ENCODE assay signal across 1 cellular context in genomic region chr19:17406887-17407196, GRCh38.
TF ChIP-seq lines count a peak whose summit lies in the region.

No MANE protein-coding gene starts in this region.

TF ChIP-seq in H1, 55 proteins besides CTCF, POLR2A, EP300 and RAD21:
- TF ChIP-seq NRF1 (IDR thresholded peaks at IDR 0.05; ENCODE audit: low read depth, low read length) (no peak), GABPA (IDR thresholded peaks at IDR 0.05; ENCODE audit: borderline replicate concordance, insufficient read depth, low read length) (no peak), ATF2 (IDR thresholded peaks at IDR 0.05; ENCODE audit: low read length) (no peak), JUND (IDR thresholded peaks at IDR 0.05; ENCODE audit: low read length) (no peak), BCL11A (IDR thresholded peaks at IDR 0.05; ENCODE audit: low read depth in 2 of 2, low read length in 2 of 2) (no peak), HDAC6 (IDR thresholded peaks at IDR 0.05; ENCODE audit: low read depth, low read length) (no peak), MAFK (IDR thresholded peaks at IDR 0.05; ENCODE audit: low read depth, low read length) (no peak), CHD2 (IDR thresholded peaks at IDR 0.05; ENCODE audit: low read length) (no peak), YY1 (IDR thresholded peaks at IDR 0.05; ENCODE audit: low read depth, low read length) (no peak), GTF2F1 (IDR thresholded peaks at IDR 0.05; ENCODE audit: borderline replicate concordance, low read depth, low read length) (no peak), CHD1 (IDR thresholded peaks at IDR 0.05; ENCODE audit: low read depth, low read length) (no peak), RNF2 (IDR thresholded peaks at IDR 0.05; ENCODE audit: borderline replicate concordance, low read depth, low read length, missing control alignments, poor library complexity, severe bottlenecking) (no peak), CBX8 (IDR thresholded peaks at IDR 0.05; ENCODE audit: borderline replicate concordance, low read depth, low read length) (no peak)
